ENCODE assay signal across 21 cellular contexts in genomic region chr19:30132312-30133075, GRCh38.
DNase-seq lines count a peak whose midpoint lies in the region; ATAC-seq, FAIRE-seq and TF ChIP-seq lines count a peak whose summit lies in the region.
"Had no signal": no experiment of that assay in that cellular context is flagged by ENCODE, and none has a peak within 500 bp of the region (broad histone marks: within the 10 kb centered on the region; RNA-seq: fewer than 3 reads in every experiment).

No MANE protein-coding gene starts in this region.

- H2BK15ac ChIP-seq in mesendoderm (replicated peaks; ENCODE audit: low read depth), result no peak overlapping the region

- no peak overlapping the region for H2BK120ac ChIP-seq in mesendoderm (ENCODE audit: low read depth, low read length)

- H3K27me3 ChIP-seq in K562 (ENCODE audit: control insufficient read depth in 2 of 2, insufficient read depth in 2 of 2, low read length in 2 of 2) (peaks cover 6 to 39% of the 10 kb centered on the region in 2 experiments; a peak in 4 of 5 replicates), mesendoderm (ENCODE audit: insufficient read depth, low read length, poor library complexity) (no peaks in the 10 kb centered on the region), upper lobe of right lung (no peaks in the 10 kb centered on the region), suprapubic skin (no peaks in the 10 kb centered on the region)

- H3K27ac ChIP-seq in K562 (ENCODE audit: extremely low read depth, low read depth, low read length) (no peak overlapping the region), mesendoderm (ENCODE audit: low read depth, low read length) (no peak overlapping the region), upper lobe of right lung (no peak overlapping the region), suprapubic skin (no peak overlapping the region)
- H3K27ac ChIP-seq: HL-60, SK-N-MC had no signal

- no peak for TF ChIP-seq RAD21 in K562 (CRISPR knock-in tag; conservative IDR thresholded peaks at IDR 0.05 in 1 of 2, IDR thresholded peaks at IDR 0.05 in 1 of 2)

- H3K9ac ChIP-seq in K562 (ENCODE audit: insufficient read depth in 1 of 2, low read depth in 2 of 2, low read length in 2 of 2) (no peak overlapping the region), mesendoderm (ENCODE audit: low read length) (no peak overlapping the region)

- no peak overlapping the region for H2AFZ ChIP-seq in K562 (ENCODE audit: low read depth, low read length)

- no peak overlapping the region for H4K5ac ChIP-seq in mesendoderm (ENCODE audit: low read length)

- H3K4me1 ChIP-seq in K562 (replicated peaks in 1 of 2; ENCODE audit: control insufficient read depth in 2 of 2, insufficient read depth in 2 of 2, low read length in 2 of 2) (no peaks in the 10 kb centered on the region), mesendoderm (ENCODE audit: control insufficient read depth, low read depth, low read length) (no peaks in the 10 kb centered on the region), upper lobe of right lung (no peaks in the 10 kb centered on the region), suprapubic skin (no peaks in the 10 kb centered on the region)

- H3K79me2 ChIP-seq in K562 (ENCODE audit: control insufficient read depth, insufficient read depth, low read length), result no peaks in the 10 kb centered on the region
- H3K79me2 ChIP-seq in mesendoderm (ENCODE audit: control insufficient read depth, insufficient read depth, low read length), result no peaks in the 10 kb centered on the region

- no peak overlapping the region for H3K18ac ChIP-seq in mesendoderm (ENCODE audit: low read length)

- no TSS peak for BruUV-seq in K562 (replicated peaks; lab: Mats Ljungman, UMichigan)

- peak; percentile 78 for ATAC-seq in K562
- ATAC-seq in upper lobe of right lung, result no peak

- in situ Hi-C loops in K562 (cut with MboI), result no loop called here

- H2AK5ac ChIP-seq in mesendoderm (ENCODE audit: low read length), result no peak overlapping the region

- POLR2A ChIA-PET in K562 (lab: Yijun Ruan, JAX), result interaction anchor here (0.6 kb wide), 1 partner anchor 51 kb away, joined by 4 read pairs; no protein-coding TSS in a partner anchor

- peak; percentile 54 for DNase-seq in activated effector memory CD4-positive, alpha-beta T cell treated with anti-CD3 and anti-CD28 coated beads, Interleukin-2, amount 50 U/mL, for 16 hours
- DNase-seq in activated effector memory CD4-positive, alpha-beta T cell treated with Interleukin-2 at 50 U/mL for 16 hours, result no peak
- peak in 2 of 4 experiments; percentile 6 to 18 for DNase-seq in K562 (ENCODE audit: extremely low read depth in 1 of 4, low spot score in 3 of 4)
- peak; percentile 37 for DNase-seq in mesendoderm
- DNase-seq in upper lobe of right lung, result peak; percentile 43
- no peak for DNase-seq in LoVo (ENCODE audit: low spot score)
- DNase-seq in HTR-8/SVneo (ENCODE audit: insufficient read length, low spot score), result no peak
- no peak for DNase-seq in suprapubic skin (ENCODE audit: low spot score in 2 of 2)
- DNase-seq: 8988T; CD4-positive, alpha-beta memory T cell; HCEC 1CT; Kasumi-1; MM.1S; NCI-H1105; NCI-H1694 treated with DMSO at 0.1 percent for 48 hours; NK-92 treated with Interleukin-12 subunit alpha and Interleukin-12 subunit beta, amount 100 ng/mL, for 24 hours; OCI-M1; Right ventricle myocardium superior had no signal

- H3K79me1 ChIP-seq in mesendoderm (ENCODE audit: low read length), result no peaks in the 10 kb centered on the region

- no peak for TF ChIP-seq POLR2A in K562 (conservative IDR thresholded peaks at IDR 0.05)
- no peak for TF ChIP-seq POLR2A in suprapubic skin (IDR thresholded peaks at IDR 0.05)

- no peak overlapping the region for H4K8ac ChIP-seq in mesendoderm (ENCODE audit: low read depth, low read length)

- CTCF ChIA-PET in K562 (lab: Yijun Ruan, JAX; ENCODE audit: low intra/inter-chr PET ratio), result no interaction called here

- H4K20me1 ChIP-seq in K562 (replicated peaks; ENCODE audit: control insufficient read depth, insufficient read depth, low read length), result no peaks in the 10 kb centered on the region; the same call in 1 of the 2 replicates

- no peak overlapping the region for H3K56ac ChIP-seq in mesendoderm (ENCODE audit: low read length)

- FAIRE-seq in K562 (lab: Jason Lieb, UNC), result no peak
- no peak for FAIRE-seq in HTR-8/SVneo (lab: Jason Lieb, UNC)
- FAIRE-seq: GM12891 had no signal

- H3K4me3 ChIP-seq in K562, result no peak overlapping the region
- no peak overlapping the region for H3K4me3 ChIP-seq in mesendoderm (ENCODE audit: low read length)
- no peak overlapping the region for H3K4me3 ChIP-seq in upper lobe of right lung
- H3K4me3 ChIP-seq in suprapubic skin, result no peak overlapping the region
- H3K4me3 ChIP-seq: SK-N-MC had no signal

- H3K4me2 ChIP-seq in K562 (ENCODE audit: insufficient read depth, low read length) (no peak overlapping the region), mesendoderm (ENCODE audit: low read length) (no peak overlapping the region)

- no peaks in the 10 kb centered on the region for H3K9me3 ChIP-seq in K562 (replicated peaks; ENCODE audit: control insufficient read depth, insufficient read depth, low read depth, low read length)
- H3K9me3 ChIP-seq in upper lobe of right lung, result no peaks in the 10 kb centered on the region
- no peaks in the 10 kb centered on the region for H3K9me3 ChIP-seq in suprapubic skin

- TF ChIP-seq CTCF in K562 (IDR thresholded peaks at IDR 0.05 in 2 of 3, conservative IDR thresholded peaks at IDR 0.05 in 1 of 3; ENCODE audit: insufficient read depth in 2 of 3, low read depth in 1 of 3, low read length in 3 of 3) (peak in 2 of 3 experiments; percentile 23 to 38; a peak in 3 of 6 replicates), upper lobe of right lung (IDR thresholded peaks at IDR 0.05) (no peak), suprapubic skin (IDR thresholded peaks at IDR 0.05) (no peak)

- 4% methylated on average over 16 of the region's 16 CpGs for WGBS in K562 (ENCODE audit: insufficient coverage, low coverage, missing lambda C conversion rate)
- WGBS in mesendoderm (ENCODE audit: extremely low coverage, insufficient coverage, low lambda C conversion rate), result no CpG with 5 or more reads among the region's 16 CpGs
- WGBS in suprapubic skin, result 98% methylated on average over 6 of the region's 16 CpGs

- H3K36me3 ChIP-seq in K562 (ENCODE audit: control insufficient read depth, insufficient read depth, low read length), result no peaks in the 10 kb centered on the region
- H3K36me3 ChIP-seq in mesendoderm (ENCODE audit: control insufficient read depth, insufficient read depth, low read length), result no peaks in the 10 kb centered on the region
- H3K36me3 ChIP-seq in upper lobe of right lung, result no peaks in the 10 kb centered on the region
- no peaks in the 10 kb centered on the region for H3K36me3 ChIP-seq in suprapubic skin

- intact Hi-C loops in K562 (cut with micrococcal nuclease) (no loop called here), upper lobe of right lung (cut with DNase I) (no loop called here)

- peak overlapping the region; percentile 16 for H3K23ac ChIP-seq in mesendoderm (ENCODE audit: low read length)

- TF ChIP-seq EP300 in K562 (IDR thresholded peaks at IDR 0.05; ENCODE audit: low read length), result no peak
- TF ChIP-seq EP300 in suprapubic skin (IDR thresholded peaks at IDR 0.05), result no peak

- H3K4ac ChIP-seq in mesendoderm (ENCODE audit: low read depth, low read length), result no peak overlapping the region

- H3K9me1 ChIP-seq in K562 (ENCODE audit: control insufficient read depth, insufficient read depth, low read length), result no peaks in the 10 kb centered on the region

- no peak overlapping the region for H2BK5ac ChIP-seq in mesendoderm (ENCODE audit: low read length)

Comparison
In these comparisons a context has a peak if more than half of its experiments do, and no peak if none do; other contexts are left out.
1. DNase-seq: peak in activated effector memory CD4-positive, alpha-beta T cell treated with anti-CD3 and anti-CD28 coated beads, Interleukin-2, amount 50 U/mL, for 16 hours (single experiment), mesendoderm (single experiment) and upper lobe of right lung (single experiment); none in activated effector memory CD4-positive, alpha-beta T cell treated with Interleukin-2 at 50 U/mL for 16 hours (single experiment), LoVo (single experiment), HTR-8/SVneo (single experiment) and suprapubic skin (0 of 2).
2. CTCF ChIP-seq: peak in K562 (2 of 3); none in upper lobe of right lung (single experiment) and suprapubic skin (0 of 2).